8 cellular contexts compared by ENCODE assay signal in the genomic region with DNA sequence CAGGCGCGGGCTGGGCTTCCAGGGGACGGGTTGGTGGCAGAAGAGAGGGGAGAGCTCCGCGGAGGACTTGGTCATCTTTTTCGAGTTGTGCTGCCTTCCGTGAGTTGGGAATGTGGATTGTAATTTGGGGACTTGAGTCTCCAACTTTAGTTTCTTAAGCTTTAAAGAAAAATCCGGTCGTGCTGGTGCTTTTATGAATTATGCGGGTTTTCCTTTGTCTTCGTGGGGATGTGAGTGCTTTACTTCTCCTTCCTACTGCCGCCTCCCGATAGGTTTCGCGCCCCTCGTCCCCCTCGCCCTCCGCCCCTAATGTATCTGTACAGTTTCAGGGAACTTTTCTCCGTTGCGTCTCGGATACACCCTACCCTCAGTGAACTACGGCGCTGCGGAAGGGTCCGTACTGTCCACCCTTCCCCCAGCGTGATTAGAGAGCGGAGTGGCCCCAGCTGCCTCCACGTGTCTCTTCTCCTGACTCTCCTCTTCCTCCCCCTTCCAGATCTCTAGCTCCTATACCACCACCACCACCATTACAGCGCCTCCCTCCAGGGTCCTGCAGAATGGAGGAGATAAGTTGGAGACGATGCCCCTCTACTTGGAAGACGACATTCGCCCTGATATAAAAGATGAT. TPM values are rescaled to one million over a fixed set of nuclear protein-coding genes. Genes with fewer than 3 reads are reported as not detected.
DNase-seq lines count a peak whose midpoint lies in the region; ATAC-seq, FAIRE-seq and TF ChIP-seq lines count a peak whose summit lies in the region.

No MANE protein-coding gene starts in this region.

- H3K27ac ChIP-seq in caudate nucleus (ENCODE audit: low read depth, low read length) (peak overlapping the region; percentile 58), lower lobe of right lung (peak overlapping the region; percentile 77)

- H3K4me3 ChIP-seq in lower lobe of right lung: peak overlapping the region; percentile 76

- FAIRE-seq in urothelium cell line (lab: Jason Lieb, UNC): no peak

- no peak for TF ChIP-seq CTCF in lower lobe of right lung (IDR thresholded peaks at IDR 0.05)

- H3K9me3 ChIP-seq in lower lobe of right lung: no peaks in the 10 kb centered on the region

- intact Hi-C loops in lower lobe of right lung (cut with DNase I): no loop called here

- peaks cover 11% of the 10 kb centered on the region for H3K4me1 ChIP-seq in lower lobe of right lung

- ATAC-seq in GM18861 (IDR thresholded peaks at IDR 0.05; ENCODE audit: unreplicated experiment): peak; percentile 1
- peak; percentile 9 to 35 for ATAC-seq in lower lobe of right lung
- ATAC-seq in GM21619 (IDR thresholded peaks at IDR 0.05; ENCODE audit: unreplicated experiment): no peak
- no peak for ATAC-seq in GM21723 (IDR thresholded peaks at IDR 0.05; ENCODE audit: unreplicated experiment)

- DNase-seq in Kasumi-1 (lab: John Stamatoyannopoulos, UW) (peak; percentile 43 to 61), caudate nucleus (lab: John Stamatoyannopoulos, UW) (no peak), lower lobe of right lung (no peak), urothelium cell line (ENCODE audit: low spot score) (peak; percentile 31), kidney glomerular epithelial cell (lab: John Stamatoyannopoulos, UW) (no peak)

- peaks cover 14% of the 10 kb centered on the region for H3K36me3 ChIP-seq in lower lobe of right lung

- H3K27me3 ChIP-seq in lower lobe of right lung (ENCODE audit: low read depth): peaks cover 13% of the 10 kb centered on the region

RNA-seq across cellular contexts. Expression of gene SCD, which starts 0.6 kb away (rescaled TPM):
- total RNA-seq in lower lobe of right lung: 327 TPM

RNA-seq across cellular contexts. Expression of gene PKD2L1, which starts 17.7 kb away (rescaled TPM):
- total RNA-seq in lower lobe of right lung: 3.4 TPM

Comparison
In these comparisons a context has a peak if more than half of its experiments do, and no peak if none do; other contexts are left out.
1. ATAC-seq: peak in GM18861 (single experiment) and lower lobe of right lung (2 of 2); none in GM21619 (single experiment) and GM21723 (single experiment).
2. DNase-seq: peak in Kasumi-1 (2 of 2) and urothelium cell line (single experiment); none in caudate nucleus (0 of 61), lower lobe of right lung (single experiment) and kidney glomerular epithelial cell (single experiment).